8 cellular contexts compared by ENCODE assay signal in the genomic region with DNA sequence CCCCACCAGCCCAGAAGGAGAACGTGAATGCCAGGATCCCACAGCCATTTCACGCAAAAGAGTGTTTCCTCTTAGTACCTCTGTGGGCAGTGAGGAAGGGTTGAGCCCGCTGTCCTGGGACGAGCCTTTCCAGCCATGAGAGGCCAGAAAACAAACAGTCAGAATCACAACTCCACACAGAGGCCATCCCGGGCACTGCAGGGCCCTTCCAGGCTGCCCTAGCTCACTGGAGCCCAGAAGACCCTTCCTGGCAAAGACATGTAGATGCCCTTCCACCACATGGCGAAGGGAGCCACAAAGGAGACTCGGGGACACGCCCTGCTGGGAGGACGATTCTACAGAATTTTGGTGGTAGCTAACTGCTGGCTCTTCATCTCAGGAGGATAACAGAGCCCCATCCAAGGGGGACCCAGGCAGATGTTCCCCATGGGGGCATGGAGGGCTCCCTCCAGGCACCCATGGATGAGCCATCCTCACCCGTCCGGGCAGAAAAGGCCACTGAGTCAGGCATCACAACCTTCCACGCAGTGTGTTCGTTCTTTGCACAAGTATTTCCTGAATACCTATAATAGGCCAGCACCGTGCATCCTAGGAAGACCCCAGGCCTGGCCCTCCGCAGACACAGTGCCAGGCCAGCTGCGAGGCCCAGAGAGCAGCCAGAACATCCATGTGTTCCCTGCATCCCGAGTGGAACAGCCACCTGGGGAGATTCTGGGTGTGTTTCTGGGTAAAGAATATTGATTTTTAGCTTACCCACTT. TPM values are rescaled to one million over a fixed set of nuclear protein-coding genes. Genes with fewer than 3 reads are reported as not detected.
DNase-seq lines count a peak whose midpoint lies in the region; ATAC-seq and TF ChIP-seq lines count a peak whose summit lies in the region.

No MANE protein-coding gene starts in this region.

- H3K9me3 ChIP-seq in endodermal cell (ENCODE audit: control insufficient read depth, low read length), result no peaks in the 10 kb centered on the region

- intact Hi-C loops in CD14-positive monocyte (cut with micrococcal nuclease), result no loop called here

- peaks cover 57% of the 10 kb centered on the region for H3K4me1 Mint-ChIP-seq in CD14-positive monocyte
- H3K4me1 Mint-ChIP-seq in endodermal cell, result peaks cover 11% of the 10 kb centered on the region

- H3K36me3 Mint-ChIP-seq in CD14-positive monocyte, result peaks cover 2 to 4% of the 10 kb centered on the region in 2 donors
- no peaks in the 10 kb centered on the region for H3K36me3 Mint-ChIP-seq in endodermal cell (ENCODE audit: low read depth)

- H3K4me3 Mint-ChIP-seq in CD14-positive monocyte (no peak overlapping the region), endodermal cell (no peak overlapping the region)

- H3K27ac ChIP-seq in endodermal cell (ENCODE audit: low read depth, low read length), result no peak overlapping the region

- ATAC-seq in GM21526 (IDR thresholded peaks at IDR 0.05; ENCODE audit: low FRiP score, unreplicated experiment), result no peak

- TF ChIP-seq CTCF in CD14-positive monocyte (IDR thresholded peaks at IDR 0.05) (peak; percentile 68), endodermal cell (conservative IDR thresholded peaks at IDR 0.05) (peak; percentile 76)

- WGBS in endodermal cell (ENCODE audit: insufficient coverage in 1 of 2, insufficient read length in 1 of 2), 2 experiments, result 79 to 89% methylated on average over 5 to 17 of the region's 17 CpGs

- DNase-seq in CD14-positive monocyte (ENCODE audit: low spot score) (no peak), NAMALWA (ENCODE audit: low spot score) (peak; percentile 9), endodermal cell (peak; percentile 89), myocyte (ENCODE audit: low read depth) (peak; percentile 74), GF-D8 (lab: John Stamatoyannopoulos, UW) (no peak)
- DNase-seq in activated CD4-positive, alpha-beta T cell treated with anti-CD3 and anti-CD28 coated beads, Interleukin-2, amount 50 U/mL, for 4 hours, result no peak
- no peak for DNase-seq in stimulated activated CD4-positive, alpha-beta T cell treated with anti-CD3 and anti-CD28 coated beads, Interleukin-1b, Interleukin-23, amount 100 ng/mL, for 48 hours

- no peaks in the 10 kb centered on the region for H3K4me1 ChIP-seq in endodermal cell (ENCODE audit: control insufficient read depth, insufficient read depth, low read length)

- H3K9ac ChIP-seq in endodermal cell (ENCODE audit: extremely low read depth, low read length, poor library complexity, severe bottlenecking), result no peak overlapping the region

- H3K27ac Mint-ChIP-seq in CD14-positive monocyte (peak overlapping the region in 3 of 7 donors; percentile 26 to 78 (median 70)), endodermal cell (no peak overlapping the region)

- no peak overlapping the region for H3K4me3 ChIP-seq in endodermal cell (ENCODE audit: low read length)

- H3K9me3 Mint-ChIP-seq in CD14-positive monocyte (peaks cover 0 to 4% (median 0%) of the 10 kb centered on the region in 7 donors), endodermal cell (no peaks in the 10 kb centered on the region)

- H3K27me3 Mint-ChIP-seq in CD14-positive monocyte (ENCODE audit: low read depth in 3 of 3), result peaks cover 1 to 6% (median 2%) of the 10 kb centered on the region in 3 donors
- no peaks in the 10 kb centered on the region for H3K27me3 Mint-ChIP-seq in endodermal cell (ENCODE audit: insufficient read depth)

- H3K36me3 ChIP-seq in endodermal cell (ENCODE audit: control insufficient read depth, insufficient read depth, low read length), result no peaks in the 10 kb centered on the region

- no peaks in the 10 kb centered on the region for H3K27me3 ChIP-seq in endodermal cell (ENCODE audit: control insufficient read depth, insufficient read depth, low read length, poor library complexity, severe bottlenecking)

RNA-seq across cellular contexts. Expression of a gene that starts 47.2 kb away (rescaled TPM):
- under 1 TPM; 0.23 to 0.46 TPM for polyA plus RNA-seq in CD14-positive monocyte
- 10 to 100 TPM; 17.3 to 18.6 TPM for total RNA-seq in endodermal cell
- polyA plus RNA-seq in endodermal cell (2013, experiment 1 of 2), result 4.2 TPM
- 4.1 TPM for polyA plus RNA-seq in endodermal cell (2013, experiment 2 of 2)
- total RNA-seq in myocyte, result 10.2 and 12.2 TPM in 2 replicates
- polyA plus RNA-seq in myocyte (2012), result 25.4 TPM

Comparison
In these comparisons a context has a peak if more than half of its experiments do, and no peak if none do; other contexts are left out.
1. DNase-seq: peak in NAMALWA (single experiment), endodermal cell (single experiment) and myocyte (single experiment); none in CD14-positive monocyte (single experiment), GF-D8 (single experiment), activated CD4-positive, alpha-beta T cell treated with anti-CD3 and anti-CD28 coated beads, Interleukin-2, amount 50 U/mL, for 4 hours (0 of 2) and stimulated activated CD4-positive, alpha-beta T cell treated with anti-CD3 and anti-CD28 coated beads, Interleukin-1b, Interleukin-23, amount 100 ng/mL, for 48 hours (single experiment).